ENCODE assay signal across 12 cellular contexts in genomic region chr1:219659682-219660081, GRCh38. TPM values are rescaled to one million over a fixed set of nuclear protein-coding genes. Genes with fewer than 3 reads are reported as not detected.
DNase-seq lines count a peak whose midpoint lies in the region; ATAC-seq and TF ChIP-seq lines count a peak whose summit lies in the region.
"Had no signal": no experiment of that assay in that cellular context is flagged by ENCODE, and none has a peak within 500 bp of the region (broad histone marks: within the 10 kb centered on the region; RNA-seq: fewer than 3 reads in every experiment).

No MANE protein-coding gene starts in this region.

- DNase-seq in GM20000 (ENCODE audit: low spot score) (peak; percentile 8), NB4 (ENCODE audit: low read depth) (peak; percentile 4), amniotic stem cell (lab: John Stamatoyannopoulos, UW) (peak; percentile 58), myocyte (ENCODE audit: low read depth) (peak; percentile 12)
- no peak for DNase-seq in stimulated activated CD8-positive, alpha-beta memory T cell treated with anti-CD3 and anti-CD28 coated beads, Interleukin-4, amount 100 ng/mL, for 48 hours
- DNase-seq: activated naive CD4-positive, alpha-beta T cell treated with Interleukin-2 at 50 U/mL for 16 hours; effector memory CD4-positive, alpha-beta T cell; GF-D8; stimulated activated CD4-positive, alpha-beta T cell treated with anti-CD3 and anti-CD28 coated beads, Interleukin-4, amount 100 ng/mL, for 24 hours had no signal

- no peak for TF ChIP-seq POLR2A in NB4 (IDR thresholded peaks at IDR 0.05; ENCODE audit: extremely low read depth, insufficient read length)

- ATAC-seq in HG03378 (IDR thresholded peaks at IDR 0.05; ENCODE audit: unreplicated experiment): no peak
- no peak for ATAC-seq in HG02623 (IDR thresholded peaks at IDR 0.05; ENCODE audit: unreplicated experiment)

- TF ChIP-seq CTCF in GM20000 (IDR thresholded peaks at IDR 0.05; ENCODE audit: extremely low read depth, missing control alignments): no peak
- no peak for TF ChIP-seq CTCF in NB4 (IDR thresholded peaks at IDR 0.05; ENCODE audit: low read depth, low read length)

- no peak overlapping the region for H3K4me3 ChIP-seq in NB4 (ENCODE audit: low read depth, low read length)

RNA-seq across cellular contexts. Expression of gene ZC3H11B, which starts 46.8 kb away (rescaled TPM):
- total RNA-seq in myocyte: 0.05 TPM in 1 of 2 replicates, not detected in the other
- polyA plus RNA-seq in myocyte (2012): 0.05 TPM
- total RNA-seq: temporal lobe had no signal
